ENCODE assay signal across 1 cellular context in genomic region chr9:133144887-133145466, GRCh38.
TF ChIP-seq lines count a peak whose summit lies in the region.

No MANE protein-coding gene starts in this region.

TF ChIP-seq in IMR-90, 13 proteins besides CTCF, POLR2A, EP300 and RAD21 (continued from another document):
- no peak for TF ChIP-seq CEBPB (IDR thresholded peaks at IDR 0.05; ENCODE audit: low read depth, low read length)
